Comparison of ENCODE assay signal across 10 cellular contexts in the genomic region with DNA sequence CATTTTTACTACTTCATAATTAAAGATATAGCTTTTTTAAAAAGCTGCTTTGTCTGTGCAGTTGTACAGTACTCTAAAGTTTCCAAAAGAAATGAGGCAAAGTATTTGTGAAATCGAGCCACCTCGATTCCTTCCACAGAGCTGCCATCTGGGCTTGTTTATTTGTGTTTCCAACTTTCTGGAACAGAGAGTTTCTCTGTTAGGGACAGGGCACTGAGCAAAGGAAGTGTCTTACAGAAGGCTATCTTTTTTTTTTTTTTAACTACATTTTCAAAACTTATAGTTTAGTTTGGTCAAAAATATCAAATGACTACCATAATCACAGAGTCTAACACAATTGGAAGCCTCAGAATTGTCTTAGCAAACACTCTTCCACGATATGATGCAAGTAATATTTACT. TPM values are rescaled to one million over a fixed set of nuclear protein-coding genes. Genes with fewer than 3 reads are reported as not detected.
DNase-seq lines count a peak whose midpoint lies in the region; ATAC-seq and TF ChIP-seq lines count a peak whose summit lies in the region.
"Had no signal": no experiment of that assay in that cellular context is flagged by ENCODE, and none has a peak within 500 bp of the region (broad histone marks: within the 10 kb centered on the region; RNA-seq: fewer than 3 reads in every experiment).

No MANE protein-coding gene starts in this region.

- H3K4me1 Mint-ChIP-seq in glutamatergic neuron (ENCODE audit: low read depth, unreplicated experiment) (no peaks in the 10 kb centered on the region), osteocyte (ENCODE audit: unreplicated experiment) (peaks cover 44% of the 10 kb centered on the region)

- H3K27ac Mint-ChIP-seq in glutamatergic neuron (ENCODE audit: unreplicated experiment) = no peak overlapping the region
- H3K27ac Mint-ChIP-seq in osteocyte (ENCODE audit: unreplicated experiment) = peak overlapping the region; percentile 98

- H3K4me3 Mint-ChIP-seq in glutamatergic neuron (ENCODE audit: unreplicated experiment) = peak overlapping the region; percentile 59
- peak overlapping the region; percentile 80 for H3K4me3 Mint-ChIP-seq in osteocyte (ENCODE audit: unreplicated experiment)

- no peak for TF ChIP-seq CTCF in glutamatergic neuron (IDR thresholded peaks at IDR 0.05; ENCODE audit: partially characterized antibody, unreplicated experiment)
- no peak for TF ChIP-seq CTCF in osteocyte (IDR thresholded peaks at IDR 0.05)

- peaks cover 2% of the 10 kb centered on the region for H3K9me3 Mint-ChIP-seq in glutamatergic neuron (ENCODE audit: unreplicated experiment)
- H3K9me3 Mint-ChIP-seq in osteocyte (ENCODE audit: unreplicated experiment) = peaks cover 17% of the 10 kb centered on the region

- H3K36me3 Mint-ChIP-seq in glutamatergic neuron (ENCODE audit: unreplicated experiment) (peaks cover 8% of the 10 kb centered on the region), osteocyte (ENCODE audit: unreplicated experiment) (peaks cover 17% of the 10 kb centered on the region)

- H3K27me3 Mint-ChIP-seq in glutamatergic neuron (ENCODE audit: unreplicated experiment) = no peaks in the 10 kb centered on the region
- H3K27me3 Mint-ChIP-seq in osteocyte (ENCODE audit: unreplicated experiment) = no peaks in the 10 kb centered on the region

- peak; percentile 45 for ATAC-seq in Right ventricle myocardium inferior
- no peak for ATAC-seq in HG02981 (IDR thresholded peaks at IDR 0.05; ENCODE audit: unreplicated experiment)
- ATAC-seq in GM19397 (IDR thresholded peaks at IDR 0.05; ENCODE audit: unreplicated experiment) = no peak
- no peak for ATAC-seq in GM18861 (IDR thresholded peaks at IDR 0.05; ENCODE audit: unreplicated experiment)
- ATAC-seq: A549 had no signal

- DNase-seq in Right ventricle myocardium inferior (ENCODE audit: missing footprints) (no peak), cardiac septum (ENCODE audit: low spot score) (no peak), glutamatergic neuron (no peak), osteocyte (ENCODE audit: extremely low spot score, unreplicated experiment) (no peak), EL (no peak)
- DNase-seq: NCI-H187 treated with DMSO at 0.1 percent for 48 hours had no signal

- intact Hi-C loops in Right ventricle myocardium inferior (cut with DNase I) = no loop called here
- intact Hi-C loops in cardiac septum (cut with DNase I) = no loop called here

RNA-seq across cellular contexts. Expression of a gene that starts 0.8 kb away (rescaled TPM):
- total RNA-seq in Right ventricle myocardium inferior (7.5 TPM), cardiac septum (3.5 TPM), glutamatergic neuron (ENCODE audit: unreplicated experiment) (2.5 TPM), osteocyte (29.4 and 30.6 TPM in 2 replicates)

RNA-seq across cellular contexts. Expression of a gene that starts 30.6 kb away (rescaled TPM):
- total RNA-seq in Right ventricle myocardium inferior (7.5 TPM), cardiac septum (6.7 TPM), glutamatergic neuron (ENCODE audit: unreplicated experiment) (5.6 TPM), osteocyte (3.8 and 4.2 TPM in 2 replicates)
